8 cellular contexts compared by ENCODE assay signal in the genomic region with DNA sequence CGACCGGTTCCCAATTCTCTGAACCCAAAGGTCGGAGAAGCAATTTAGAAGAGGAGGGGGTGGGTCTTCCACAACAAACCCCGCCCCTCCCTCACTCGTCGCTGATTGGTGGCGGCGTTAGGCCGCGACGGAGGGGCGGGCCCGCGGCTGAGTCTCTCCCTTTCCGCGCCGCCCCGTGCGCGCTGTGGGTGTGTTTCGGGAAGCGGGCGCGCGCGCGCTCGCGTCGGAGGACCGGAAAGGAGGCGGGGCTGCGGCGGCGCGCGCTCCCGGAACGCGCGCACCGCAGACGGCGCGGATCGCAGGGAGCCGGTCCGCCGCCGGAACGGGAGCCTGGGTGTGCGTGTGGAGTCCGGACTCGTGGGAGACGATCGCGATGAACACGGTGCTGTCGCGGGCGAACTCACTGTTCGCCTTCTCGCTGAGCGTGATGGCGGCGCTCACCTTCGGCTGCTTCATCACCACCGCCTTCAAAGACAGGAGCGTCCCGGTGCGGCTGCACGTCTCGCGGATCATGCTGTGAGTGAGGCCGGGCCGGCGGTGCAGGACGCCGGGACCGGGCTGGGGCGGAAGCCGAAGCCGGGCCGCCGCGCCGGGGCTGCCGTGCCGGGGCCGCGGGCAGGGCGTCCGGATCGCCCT. TPM values are rescaled to one million over a fixed set of nuclear protein-coding genes. Genes with fewer than 3 reads are reported as not detected.
A peak's percentile ranks its signal among the peaks of the same experiment; 100 is the strongest.
DNase-seq lines count a peak whose midpoint lies in the region; ATAC-seq and TF ChIP-seq lines count a peak whose summit lies in the region.

A gene (plus strand): TSS at position 263 of the 636 bp plus-strand sequence. CDS start 111 bp downstream, at position 374.

- in situ Hi-C loops in KBM-7 (cut with MboI; ENCODE audit: low pct_unique_long_range_greater_than_20kb, low sequenced_read_pairs): no loop called here

- peaks cover 44% of the 10 kb centered on the region for H3K4me1 Mint-ChIP-seq in activated T-cell treated with anti-CD3 and anti-CD28 coated beads, Interleukin-2, amount 50 U/mL, for 24 hours (ENCODE audit: low read depth)

- H3K9ac ChIP-seq in mucosa of stomach (ENCODE audit: low read length): peak within 1 kb of the TSS; percentile 95

- H3K4me1 ChIP-seq in mucosa of stomach (ENCODE audit: control insufficient read depth, insufficient read depth, low read length): no peaks in the 10 kb centered on the region

- H3K4me3 Mint-ChIP-seq in activated T-cell treated with anti-CD3 and anti-CD28 coated beads, Interleukin-2, amount 50 U/mL, for 24 hours: peak within 1 kb of the TSS; percentile 95

- no peaks in the 10 kb centered on the region for H3K27me3 ChIP-seq in mucosa of stomach (ENCODE audit: control insufficient read depth, insufficient read depth, low read length)

- H3K9me3 ChIP-seq in mucosa of stomach (ENCODE audit: control insufficient read depth, low read length): no peaks in the 10 kb centered on the region

- no peaks in the 10 kb centered on the region for H3K27me3 Mint-ChIP-seq in activated T-cell treated with anti-CD3 and anti-CD28 coated beads, Interleukin-2, amount 50 U/mL, for 24 hours

- DNase-seq in DMS153 treated with DMSO at 0.1 percent for 48 hours (lab: John Stamatoyannopoulos, UW; ENCODE audit: unreplicated experiment): peak; percentile 91
- DNase-seq in KBM-7: peak; percentile 97
- DNase-seq in activated T-cell treated with anti-CD3 and anti-CD28 coated beads, Interleukin-2, amount 50 U/mL, for 24 hours: peak; percentile 95
- DNase-seq in erythroblast (lab: John Stamatoyannopoulos, UW): peak; percentile 96 to 97
- peak; percentile 89 to 93 for DNase-seq in stimulated activated CD8-positive, alpha-beta memory T cell treated with anti-CD3 and anti-CD28 coated beads, Interleukin-7, amount 100 ng/mL, for 1 hour (ENCODE audit: low read depth in 2 of 2)

- H3K36me3 ChIP-seq in mucosa of stomach (ENCODE audit: control insufficient read depth, insufficient read depth, low read length): no peaks in the 10 kb centered on the region

- peak within 1 kb of the TSS; percentile 68 for H3K4me3 ChIP-seq in mucosa of stomach (ENCODE audit: low read length)

- peaks cover 41% of the 10 kb centered on the region for H3K36me3 Mint-ChIP-seq in activated T-cell treated with anti-CD3 and anti-CD28 coated beads, Interleukin-2, amount 50 U/mL, for 24 hours (ENCODE audit: low read depth)

- TF ChIP-seq POLR2A in erythroblast (IDR thresholded peaks at IDR 0.05; ENCODE audit: low read length): peak; percentile 97

- H3K27ac Mint-ChIP-seq in activated T-cell treated with anti-CD3 and anti-CD28 coated beads, Interleukin-2, amount 50 U/mL, for 24 hours: peak within 1 kb of the TSS; percentile 96

- no peaks in the 10 kb centered on the region for H3K9me3 Mint-ChIP-seq in activated T-cell treated with anti-CD3 and anti-CD28 coated beads, Interleukin-2, amount 50 U/mL, for 24 hours

- ATAC-seq in GM21717 (IDR thresholded peaks at IDR 0.05; ENCODE audit: unreplicated experiment): peak; percentile 91

TF ChIP-seq in PFSK-1, 5 proteins besides CTCF, POLR2A, EP300 and RAD21:
- peak; percentile 83 for TF ChIP-seq POLR2AphosphoS5 (IDR thresholded peaks at IDR 0.05; ENCODE audit: low read depth, low read length)
- TF ChIP-seq SIN3A (IDR thresholded peaks at IDR 0.05; ENCODE audit: borderline replicate concordance, insufficient read depth, low read length): no peak
- TF ChIP-seq TAF1 (IDR thresholded peaks at IDR 0.05; ENCODE audit: borderline replicate concordance, insufficient read depth, low read length): peak; percentile 77
- peak; percentile 70 for TF ChIP-seq FOXP2 (optimal IDR thresholded peaks at IDR 0.05; ENCODE audit: borderline replicate concordance, extremely low read depth, extremely low read length, insufficient read depth)

RNA-seq across cellular contexts. Expression of the gene that starts here (rescaled TPM):
- polyA plus RNA-seq in PFSK-1 (2012; ENCODE audit: insufficient read length, low read depth): 48.3 TPM

Comparison
In these comparisons a context has a peak if more than half of its experiments do, and no peak if none do; other contexts are left out.
1. Peak in every context shown above with its lines: DNase-seq, ATAC-seq and H3K4me3 ChIP-seq.